19 cellular contexts compared by ENCODE assay signal in the genomic region with DNA sequence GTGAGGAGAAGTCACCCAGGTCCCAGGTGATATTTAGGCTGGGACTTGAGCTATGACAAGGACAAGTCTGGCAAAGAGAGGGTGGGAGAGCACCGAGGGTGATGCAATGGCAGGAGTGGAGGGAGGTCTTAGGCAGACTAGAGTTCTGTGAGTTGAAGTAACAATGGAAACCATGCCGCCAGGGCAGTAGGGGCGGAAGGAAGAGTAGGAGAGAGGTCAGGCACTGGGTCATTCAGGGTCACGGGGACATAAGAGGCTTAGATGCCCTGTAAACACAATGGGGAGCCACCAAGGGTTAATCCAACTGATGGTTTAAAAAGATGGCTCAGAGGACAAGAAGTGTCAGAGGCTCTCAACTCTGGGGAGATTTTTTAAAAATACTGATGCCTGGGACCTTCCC.
DNase-seq lines count a peak whose midpoint lies in the region; ATAC-seq, FAIRE-seq and TF ChIP-seq lines count a peak whose summit lies in the region.
"Had no signal": no experiment of that assay in that cellular context is flagged by ENCODE, and none has a peak within 500 bp of the region (broad histone marks: within the 10 kb centered on the region; RNA-seq: fewer than 3 reads in every experiment).

No MANE protein-coding gene starts in this region.

- H3K36me3 ChIP-seq in ACC112 (ENCODE audit: insufficient read depth, low read length) (no peaks in the 10 kb centered on the region), endodermal cell (ENCODE audit: control insufficient read depth, insufficient read depth, low read length) (no peaks in the 10 kb centered on the region), neuronal stem cell (replicated peaks in 1 of 2; ENCODE audit: control insufficient read depth in 2 of 2, insufficient read depth in 2 of 2, low read length in 2 of 2) (no peaks in the 10 kb centered on the region), psoas muscle (ENCODE audit: insufficient read depth in 1 of 2, low read depth in 1 of 2) (no peaks in the 10 kb centered on the region), small intestine (ENCODE audit: control insufficient read depth in 2 of 2, insufficient read depth in 2 of 2, low read length in 2 of 2) (no peaks in the 10 kb centered on the region)
- H3K36me3 ChIP-seq: BLaER1, SJCRH30 had no signal

- no peaks in the 10 kb centered on the region for H3K27me3 Mint-ChIP-seq in endodermal cell (ENCODE audit: insufficient read depth)

- peaks cover 7% of the 10 kb centered on the region for H3K4me1 ChIP-seq in ACC112 (ENCODE audit: control insufficient read depth, insufficient read depth, low read length, unreplicated experiment)
- peaks cover 6% of the 10 kb centered on the region for H3K4me1 ChIP-seq in endodermal cell (ENCODE audit: control insufficient read depth, insufficient read depth, low read length)
- H3K4me1 ChIP-seq in neuronal stem cell (ENCODE audit: control insufficient read depth in 2 of 2, insufficient read depth in 1 of 2, low read depth in 1 of 2, low read length in 2 of 2) = peaks cover 9 to 28% of the 10 kb centered on the region in 2 donors
- no peaks in the 10 kb centered on the region for H3K4me1 ChIP-seq in psoas muscle
- no peaks in the 10 kb centered on the region for H3K4me1 ChIP-seq in small intestine (ENCODE audit: control insufficient read depth in 2 of 2, insufficient read depth in 1 of 2, low read depth in 1 of 2, low read length in 1 of 2)
- H3K4me1 ChIP-seq: BLaER1 had no signal

- ATAC-seq in psoas muscle (no peak), Right ventricle myocardium inferior (no peak)
- ATAC-seq: CD8-positive, alpha-beta T cell had no signal

- FAIRE-seq in small intestine (lab: Jason Lieb, UNC) = no peak
- FAIRE-seq: D721Med had no signal

- 60 to 75% methylated on average over 4 of the region's 4 CpGs for WGBS in endodermal cell (ENCODE audit: insufficient coverage in 1 of 2, insufficient read length in 1 of 2), 2 experiments
- WGBS in neuronal stem cell (ENCODE audit: extremely low coverage in 2 of 2, insufficient read length in 2 of 2, insufficient replicate concordance in 1 of 2), 2 donors = no CpG with 5 or more reads among the region's 4 CpGs
- WGBS in psoas muscle, 3 donors = 49 to 54% (median 51%) methylated on average over 4 of the region's 4 CpGs
- WGBS in small intestine, 3 donors = 47 to 64% (median 47%) methylated on average over 4 of the region's 4 CpGs

- no peak overlapping the region for H2BK120ac ChIP-seq in neuronal stem cell (ENCODE audit: low read depth, low read length)

- H3K79me1 ChIP-seq in neuronal stem cell (ENCODE audit: low read depth, low read length) = no peaks in the 10 kb centered on the region

- intact Hi-C loops in psoas muscle (cut with DNase I) = no loop called here
- intact Hi-C loops in Right ventricle myocardium inferior (cut with DNase I) = no loop called here

- H4K91ac ChIP-seq in neuronal stem cell (ENCODE audit: low read depth, low read length, poor library complexity) = no peak overlapping the region

- no peaks in the 10 kb centered on the region for H3K9me3 ChIP-seq in endodermal cell (ENCODE audit: control insufficient read depth, low read length)
- H3K9me3 ChIP-seq in neuronal stem cell (replicated peaks in 1 of 2; ENCODE audit: control insufficient read depth in 2 of 2, insufficient read depth in 1 of 2, low read depth in 1 of 2, low read length in 2 of 2) = no peaks in the 10 kb centered on the region
- H3K9me3 ChIP-seq in psoas muscle = no peaks in the 10 kb centered on the region
- no peaks in the 10 kb centered on the region for H3K9me3 ChIP-seq in small intestine (ENCODE audit: control insufficient read depth, low read depth)
- H3K9me3 ChIP-seq: BLaER1, SJCRH30 had no signal

- no peak overlapping the region for H4K8ac ChIP-seq in neuronal stem cell (ENCODE audit: low read depth, low read length)

- H3K4me3 ChIP-seq in ACC112 (ENCODE audit: low read depth, low read length) = no peak overlapping the region
- H3K4me3 ChIP-seq in endodermal cell (ENCODE audit: low read length) = no peak overlapping the region
- no peak overlapping the region for H3K4me3 ChIP-seq in neuronal stem cell (ENCODE audit: low read length in 2 of 2)
- H3K4me3 ChIP-seq in psoas muscle = no peak overlapping the region
- H3K4me3 ChIP-seq in small intestine (ENCODE audit: low read depth in 1 of 2, low read length in 2 of 2) = no peak overlapping the region
- H3K4me3 ChIP-seq: BLaER1 had no signal

- H2BK12ac ChIP-seq in neuronal stem cell (ENCODE audit: low read length) = no peak overlapping the region

- peak overlapping the region; percentile 24 for H2AFZ ChIP-seq in ACC112 (ENCODE audit: low read length, unreplicated experiment)
- no peak overlapping the region for H2AFZ ChIP-seq in neuronal stem cell (ENCODE audit: low read length)

- no peak overlapping the region for H2BK15ac ChIP-seq in neuronal stem cell (ENCODE audit: low read length)

- H3K23ac ChIP-seq in neuronal stem cell (ENCODE audit: low read depth, low read length, poor library complexity) = no peak overlapping the region

- no peaks in the 10 kb centered on the region for H3K27me3 ChIP-seq in ACC112 (ENCODE audit: insufficient read depth, low read length)
- H3K27me3 ChIP-seq in endodermal cell (ENCODE audit: control insufficient read depth, insufficient read depth, low read length, poor library complexity, severe bottlenecking) = no peaks in the 10 kb centered on the region
- H3K27me3 ChIP-seq in neuronal stem cell (ENCODE audit: control insufficient read depth in 3 of 3, insufficient read depth in 3 of 3, low read depth in 1 of 3, low read length in 3 of 3) = peaks cover 0 to 11% (median 0%) of the 10 kb centered on the region in 3 experiments
- H3K27me3 ChIP-seq in psoas muscle (ENCODE audit: insufficient read depth in 3 of 3, low read length in 2 of 3) = peaks cover 0 to 16% (median 2%) of the 10 kb centered on the region in 3 donors
- H3K27me3 ChIP-seq in small intestine (ENCODE audit: control insufficient read depth in 2 of 2, insufficient read depth in 2 of 2, low read length in 2 of 2) = peaks cover 0 to 2% of the 10 kb centered on the region in 2 donors
- H3K27me3 ChIP-seq: BLaER1, SJCRH30 had no signal

- no peak overlapping the region for H3K4ac ChIP-seq in neuronal stem cell (ENCODE audit: low read length)

- peaks cover 20% of the 10 kb centered on the region for H3K4me1 Mint-ChIP-seq in endodermal cell

- H3K14ac ChIP-seq in neuronal stem cell (ENCODE audit: low read length) = no peak overlapping the region

- no peak overlapping the region for H2AK5ac ChIP-seq in neuronal stem cell (ENCODE audit: low read depth, low read length)

- no peak overlapping the region for H2BK5ac ChIP-seq in neuronal stem cell (ENCODE audit: low read length)

- H3K27ac ChIP-seq in ACC112 (ENCODE audit: low read depth, low read length) (no peak overlapping the region), endodermal cell (ENCODE audit: low read depth, low read length) (peak overlapping the region; percentile 45), neuronal stem cell (replicated peaks; ENCODE audit: low read length) (peak overlapping the region; percentile 38), psoas muscle (no peak overlapping the region), small intestine (ENCODE audit: low read depth in 1 of 2, low read length in 1 of 2) (no peak overlapping the region)
- H3K27ac ChIP-seq: BLaER1, GM23248, RWPE1, SJCRH30 had no signal

- peak overlapping the region; percentile 28 for H3K4me2 ChIP-seq in neuronal stem cell (ENCODE audit: insufficient read depth, low read length, poor library complexity, severe bottlenecking)
- H3K4me2 ChIP-seq: BLaER1 had no signal

- H3K27ac Mint-ChIP-seq in endodermal cell = peak overlapping the region; percentile 14
- H3K27ac Mint-ChIP-seq: CD8-positive, alpha-beta T cell had no signal

- H3K9me3 Mint-ChIP-seq in endodermal cell = no peaks in the 10 kb centered on the region

- H3K9ac ChIP-seq in endodermal cell (ENCODE audit: extremely low read depth, low read length, poor library complexity, severe bottlenecking) (no peak overlapping the region), neuronal stem cell (ENCODE audit: low read depth, low read length, poor library complexity) (no peak overlapping the region)
- H3K9ac ChIP-seq: BLaER1, GM23248 had no signal

- H3K36me3 Mint-ChIP-seq in endodermal cell (ENCODE audit: low read depth) = no peaks in the 10 kb centered on the region
- H3K36me3 Mint-ChIP-seq: CD8-positive, alpha-beta T cell had no signal

- H3K79me2 ChIP-seq in ACC112 (ENCODE audit: control insufficient read depth, insufficient read depth, low read length, unreplicated experiment) = no peaks in the 10 kb centered on the region

- H3K18ac ChIP-seq in neuronal stem cell (ENCODE audit: low read length) = no peak overlapping the region

- peak; percentile 84 for DNase-seq in NCI-H82 (lab: John Stamatoyannopoulos, UW)
- DNase-seq in endodermal cell = peak; percentile 56
- peak; percentile 85 for DNase-seq in neuronal stem cell (ENCODE audit: low spot score)
- DNase-seq in psoas muscle = no peak
- DNase-seq in small intestine = no peak
- no peak for DNase-seq in NCI-H2081 treated with DMSO at 0.1 percent for 48 hours (lab: John Stamatoyannopoulos, UW)
- no peak for DNase-seq in Right ventricle myocardium inferior (ENCODE audit: missing footprints)
- DNase-seq: CD8-positive, alpha-beta T cell; DMS79; KG1; NCI-H1092 treated with DMSO at 0.1 percent for 48 hours; NCI-H187; NCI-H446 had no signal

- no peak for TF ChIP-seq CTCF in endodermal cell (conservative IDR thresholded peaks at IDR 0.05)
- TF ChIP-seq CTCF in psoas muscle (IDR thresholded peaks at IDR 0.05) = no peak

- H3K4me3 Mint-ChIP-seq in endodermal cell = no peak overlapping the region
- H3K4me3 Mint-ChIP-seq: CD8-positive, alpha-beta T cell had no signal

Comparison
In these comparisons a context has a peak if more than half of its experiments do, and no peak if none do; other contexts are left out.
1. H3K27ac ChIP-seq: peak in endodermal cell (single experiment) and neuronal stem cell (single experiment); none in ACC112 (single experiment), psoas muscle (single experiment) and small intestine (0 of 2).
2. DNase-seq: peak in NCI-H82 (single experiment), endodermal cell (single experiment) and neuronal stem cell (single experiment); none in psoas muscle (0 of 2), small intestine (single experiment), NCI-H2081 treated with DMSO at 0.1 percent for 48 hours (single experiment) and Right ventricle myocardium inferior (single experiment).